28 cellular contexts compared by ENCODE assay signal in genomic region chr2:53227535-53227934, GRCh38.
"Had no signal": no experiment of that assay in that cellular context is flagged by ENCODE, and none has a peak within 500 bp of the region (broad histone marks: within the 10 kb centered on the region; RNA-seq: fewer than 3 reads in every experiment).

No MANE protein-coding gene starts in this region.

- H3K27me3 ChIP-seq: neural progenitor cell, ovary, spleen, thyroid gland, tibial nerve, upper lobe of left lung, vagina had no signal

- H3K4me3 ChIP-seq: neural progenitor cell, ovary, psoas muscle, skin epidermis, smooth muscle cell, spleen, thoracic aorta, thyroid gland, tibial nerve, upper lobe of left lung, vagina had no signal

- DNase-seq: natural killer cell; occipital lobe; ovary; posterior cingulate gyrus; psoas muscle; right cardiac atrium; spleen; stimulated activated CD4-positive, alpha-beta T cell treated with anti-CD3 and anti-CD28 coated beads, Interleukin-12 subunit alpha, Interleukin-12 subunit beta, amount 100 ng/mL, for 4 hours; stimulated activated CD4-positive, alpha-beta T cell treated with anti-CD3 and anti-CD28 coated beads, Interleukin-1b, Interleukin-23, amount 100 ng/mL, for 48 hours; stimulated activated CD4-positive, alpha-beta T cell treated with anti-CD3 and anti-CD28 coated beads, Interleukin-4, amount 100 ng/mL, for 1 hour; stimulated activated CD4-positive, alpha-beta T cell treated with anti-CD3 and anti-CD28 coated beads, Interleukin-4, amount 100 ng/mL, for 4 hours; stimulated activated CD8-positive, alpha-beta memory T cell treated with anti-CD3 and anti-CD28 coated beads, Interleukin-4, amount 100 ng/mL, for 48 hours; stimulated activated naive CD4-positive, alpha-beta T cell; stimulated activated naive CD8-positive, alpha-beta T cell treated with anti-CD3 and anti-CD28 coated beads, Interleukin-15, amount 100 ng/mL, for 72 hours; stimulated activated naive CD8-positive, alpha-beta T cell treated with anti-CD3 and anti-CD28 coated beads, Interleukin-15, Interleukin-2, amounts not matched to agents 100 U/mL and 50 U/mL, for 24 hours; thyroid gland; trophoblast cell; upper lobe of left lung had no signal

- ATAC-seq: natural killer cell; psoas muscle; right cardiac atrium; sciatic nerve; stimulated activated memory B cell treated with anti-CD40 and anti-IgM and Interleukin-4, amounts not matched to agents 10 μg/mL and 1 μg/mL and 100 μg/mL, for 72 hours; stimulated activated naive CD8-positive, alpha-beta T cell treated with anti-CD3 and anti-CD28 coated beads, Interleukin-15, amount 100 ng/mL, for 72 hours; stimulated activated naive CD8-positive, alpha-beta T cell treated with anti-CD3 and anti-CD28 coated beads, Interleukin-15, Interleukin-2, amounts not matched to agents 100 U/mL and 50 U/mL, for 24 hours had no signal

- H3K36me3 ChIP-seq: neural progenitor cell, ovary, spleen, thoracic aorta, thyroid gland, tibial nerve, upper lobe of left lung, vagina had no signal

- FAIRE-seq: urothelium cell line had no signal

- H3K9me3 ChIP-seq: ovary, psoas muscle, spleen, thoracic aorta, thyroid gland, tibial nerve, upper lobe of left lung, vagina had no signal

- H2AFZ ChIP-seq: neural progenitor cell, parathyroid adenoma had no signal

- H3K4me2 ChIP-seq: neural progenitor cell, smooth muscle cell had no signal

- H3K4me1 ChIP-seq: neural progenitor cell, parathyroid adenoma, psoas muscle, spleen, thyroid gland, tibial nerve, upper lobe of left lung, vagina had no signal

- H3K79me2 ChIP-seq: parathyroid adenoma had no signal

- H3K27ac ChIP-seq: neural progenitor cell, ovary, parathyroid adenoma, psoas muscle, skin epidermis, spleen, thoracic aorta, thyroid gland, tibial nerve, upper lobe of left lung, vagina had no signal

- H3K9ac ChIP-seq: neural progenitor cell, parathyroid adenoma had no signal
